14 cellular contexts compared by ENCODE assay signal in genomic region chr11:78248191-78248590, GRCh38. TPM values are rescaled to one million over a fixed set of nuclear protein-coding genes. Genes with fewer than 3 reads are reported as not detected.
DNase-seq lines count a peak whose midpoint lies in the region; ATAC-seq and TF ChIP-seq lines count a peak whose summit lies in the region.
"Had no signal": no experiment of that assay in that cellular context is flagged by ENCODE, and none has a peak within 500 bp of the region (broad histone marks: within the 10 kb centered on the region; RNA-seq: fewer than 3 reads in every experiment).

No MANE protein-coding gene starts in this region.

- dilution Hi-C loops in IMR-90 (cut with HindIII; ENCODE audit: low sequenced_read_pairs, unreplicated experiment): no loop called here

- CTCF ChIA-PET in IMR-90 (lab: Yijun Ruan, JAX): interaction anchor here (0.6 kb wide), 1 partner anchor 84 kb away, joined by 3 read pairs; no protein-coding TSS in a partner anchor

- no peak overlapping the region for H3K56ac ChIP-seq in IMR-90 (ENCODE audit: extremely low read depth, insufficient read depth, low read length)

- TF ChIP-seq CTCF in IMR-90 (conservative IDR thresholded peaks at IDR 0.05; ENCODE audit: low read depth, low read length) (no peak), esophagus muscularis mucosa (IDR thresholded peaks at IDR 0.05) (no peak), foreskin fibroblast (IDR thresholded peaks at IDR 0.05; ENCODE audit: low read depth, low read length) (no peak)

- H3K23ac ChIP-seq in IMR-90 (ENCODE audit: low read depth, low read length): no peak overlapping the region

- no peak overlapping the region for H2BK5ac ChIP-seq in IMR-90 (ENCODE audit: low read depth, low read length, poor library complexity, severe bottlenecking)

- H2AFZ ChIP-seq in IMR-90 (replicated peaks; ENCODE audit: low read length, poor library complexity): no peak overlapping the region

- H3K27ac ChIP-seq in IMR-90 (ENCODE audit: insufficient read depth, low read length) (no peak overlapping the region), esophagus muscularis mucosa (replicated peaks in 1 of 4) (no peak overlapping the region)
- H3K27ac ChIP-seq: C4-2B had no signal

- no peak overlapping the region for H4K5ac ChIP-seq in IMR-90 (ENCODE audit: low read depth, low read length)

- no peak overlapping the region for H3K14ac ChIP-seq in IMR-90 (replicated peaks; ENCODE audit: low read depth, low read length)

- no peak overlapping the region for H3K4me2 ChIP-seq in IMR-90 (ENCODE audit: low read depth, low read length)

- BruUV-seq in IMR-90 (replicated peaks; lab: Mats Ljungman, UMichigan): no TSS peak

- no peaks in the 10 kb centered on the region; the same call in 1 of the 2 replicates for H4K20me1 ChIP-seq in IMR-90 (ENCODE audit: insufficient read depth, low read length)

- H3K9ac ChIP-seq in IMR-90 (ENCODE audit: low read depth, low read length): no peak overlapping the region

- no peak overlapping the region for H2AK5ac ChIP-seq in IMR-90 (ENCODE audit: low read depth, low read length)

- intact Hi-C loops in IMR-90 (cut with micrococcal nuclease) (no loop called here), esophagus muscularis mucosa (cut with DNase I) (no loop called here)

- no CpG with 5 or more reads among the region's 3 CpGs for WGBS in IMR-90 (ENCODE audit: extremely low coverage in 2 of 2, insufficient read length in 1 of 2), 2 experiments
- 96% methylated on average over 3 of the region's 3 CpGs for WGBS in esophagus muscularis mucosa

- H3K79me1 ChIP-seq in IMR-90 (ENCODE audit: low read depth in 1 of 2, low read length in 2 of 2): peaks cover 0 to 5% of the 10 kb centered on the region in 2 experiments; a peak in 1 of 4 replicates

- no peak overlapping the region for H2BK15ac ChIP-seq in IMR-90 (ENCODE audit: low read depth, low read length)

- POLR2A ChIA-PET in IMR-90 (lab: Charles Lee; ENCODE audit: unreplicated experiment): no interaction called here

- in situ Hi-C loops in IMR-90 (cut with MboI; ENCODE audit: low sequenced_read_pairs): no loop called here

- H2BK120ac ChIP-seq in IMR-90 (ENCODE audit: low read depth, low read length): no peak overlapping the region

- H3K4me3 ChIP-seq in IMR-90 (ENCODE audit: insufficient read depth, low read depth, low read length) (no peak overlapping the region), esophagus muscularis mucosa (no peak overlapping the region), foreskin fibroblast (ENCODE audit: low read depth in 1 of 2, low read length in 2 of 2) (no peak overlapping the region)

- H3K4me1 ChIP-seq in IMR-90 (ENCODE audit: control insufficient read depth, insufficient read depth, low read length): no peaks in the 10 kb centered on the region; the same call in 1 of the 2 replicates
- H3K4me1 ChIP-seq in esophagus muscularis mucosa: peaks cover 8 to 21% (median 14%) of the 10 kb centered on the region in 4 donors
- H3K4me1 ChIP-seq: BE2C had no signal

- no peak overlapping the region for H3K18ac ChIP-seq in IMR-90 (ENCODE audit: low read depth, low read length)

- TF ChIP-seq POLR2A in IMR-90 (IDR thresholded peaks at IDR 0.05; ENCODE audit: low read depth, low read length) (no peak), esophagus muscularis mucosa (IDR thresholded peaks at IDR 0.05; ENCODE audit: low read depth) (no peak)

- TF ChIP-seq EP300 in esophagus muscularis mucosa (IDR thresholded peaks at IDR 0.05): no peak

- H2BK20ac ChIP-seq in IMR-90 (ENCODE audit: low read depth, low read length): no peak overlapping the region

- no peak for TF ChIP-seq RAD21 in IMR-90 (IDR thresholded peaks at IDR 0.05; ENCODE audit: low read length)

- H3K36me3 ChIP-seq in IMR-90 (ENCODE audit: control insufficient read depth, insufficient read depth, low read length) (peaks cover 6% of the 10 kb centered on the region; the same call in 1 of the 2 replicates), esophagus muscularis mucosa (peaks cover 4 to 34% (median 20%) of the 10 kb centered on the region in 4 donors)

- peaks cover 4% of the 10 kb centered on the region; the same call in 1 of the 2 replicates for H3K9me1 ChIP-seq in IMR-90 (ENCODE audit: insufficient read depth, low read length)

- no peak overlapping the region for H3K4ac ChIP-seq in IMR-90 (ENCODE audit: low read depth, low read length)

- H3K9me3 ChIP-seq in IMR-90 (ENCODE audit: control insufficient read depth, insufficient read depth, low read length) (0 out of 2 replicates have a peak, but pooled peaks cover 2% of the 10 kb centered on the region), esophagus muscularis mucosa (no peaks in the 10 kb centered on the region)
- H3K9me3 ChIP-seq: BE2C had no signal

- H3K27me3 ChIP-seq in IMR-90 (ENCODE audit: control insufficient read depth, insufficient read depth, low read length): no peaks in the 10 kb centered on the region
- H3K27me3 ChIP-seq in esophagus muscularis mucosa: no peaks in the 10 kb centered on the region
- H3K27me3 ChIP-seq: BE2C had no signal

- DNase-seq in EH (ENCODE audit: low read depth): peak; percentile 27
- DNase-seq in IMR-90: peak; percentile 16
- peak; percentile 64 for DNase-seq in esophagus muscularis mucosa (ENCODE audit: extremely low spot score)
- peak; percentile 15 to 69 for DNase-seq in foreskin fibroblast
- DNase-seq in NCI-H82 (lab: John Stamatoyannopoulos, UW): no peak
- DNase-seq in GM19238 (ENCODE audit: insufficient read length, low spot score): no peak
- DNase-seq in stimulated activated CD4-positive, alpha-beta T cell treated with anti-CD3 and anti-CD28 coated beads, Interleukin-1b, Interleukin-23, amount 100 ng/mL, for 48 hours: no peak
- DNase-seq: BE2C; CD4-positive, alpha-beta memory T cell; DMS79; GDM1 had no signal

- ATAC-seq in IMR-90 (ENCODE audit: low read depth) (no peak), HG03045 (IDR thresholded peaks at IDR 0.05; ENCODE audit: unreplicated experiment) (no peak)
- ATAC-seq: HCT116 had no signal

- no peak overlapping the region for H4K8ac ChIP-seq in IMR-90 (ENCODE audit: low read depth in 2 of 2, low read length in 2 of 2)

- no peak overlapping the region for H4K91ac ChIP-seq in IMR-90 (ENCODE audit: insufficient read depth, low read depth, low read length)

- no peak overlapping the region for H2AK9ac ChIP-seq in IMR-90 (replicated peaks; ENCODE audit: low read depth, low read length, poor library complexity)

TF ChIP-seq in IMR-90, 13 proteins besides CTCF, POLR2A, EP300 and RAD21:
- TF ChIP-seq CEBPB (IDR thresholded peaks at IDR 0.05; ENCODE audit: low read depth, low read length): no peak
- no peak for TF ChIP-seq RCOR1 (IDR thresholded peaks at IDR 0.05; ENCODE audit: insufficient replicate concordance, low read length)
- TF ChIP-seq, protein P1, sequence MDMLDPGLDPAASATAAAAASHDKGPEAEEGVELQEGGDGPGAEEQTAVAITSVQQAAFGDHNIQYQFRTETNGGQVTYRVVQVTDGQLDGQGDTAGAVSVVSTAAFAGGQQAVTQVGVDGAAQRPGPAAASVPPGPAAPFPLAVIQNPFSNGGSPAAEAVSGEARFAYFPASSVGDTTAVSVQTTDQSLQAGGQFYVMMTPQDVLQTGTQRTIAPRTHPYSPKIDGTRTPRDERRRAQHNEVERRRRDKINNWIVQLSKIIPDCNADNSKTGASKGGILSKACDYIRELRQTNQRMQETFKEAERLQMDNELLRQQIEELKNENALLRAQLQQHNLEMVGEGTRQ (IDR thresholded peaks at IDR 0.05; ENCODE audit: low read depth, low read length): no peak

RNA-seq across cellular contexts. Expression of gene USP35, which starts 59.5 kb away (rescaled TPM):
- 2.2 and 2.7 TPM in 2 replicates for total RNA-seq in IMR-90 (2012; rRNA removed)
- 10.4 and 11.3 TPM in 2 replicates for polyA plus RNA-seq in IMR-90 (2012; rRNA removed)
- 6.7 and 7.5 TPM in 2 replicates for polyA plus RNA-seq in IMR-90 (2012; cell fraction: cytosol; rRNA removed)
- 34.8 and 58.2 TPM in 2 replicates for polyA plus RNA-seq in IMR-90 (2012; cell fraction: nucleus; rRNA removed; ENCODE audit: low replicate concordance)
- 10 to 100 TPM in 2 of 4 donors, 1 to 10 TPM in 2; 5.8 to 15.4 (median 11.3) TPM for total RNA-seq in esophagus muscularis mucosa

RNA-seq across cellular contexts. Expression of gene KCTD21, which starts 59.8 kb away (rescaled TPM):
- total RNA-seq in IMR-90 (2012; rRNA removed) (12.2 and 12.5 TPM in 2 replicates), esophagus muscularis mucosa (10 to 100 TPM in 2 of 4 donors, 1 to 10 TPM in 2; 6.6 to 21.0 (median 12.1) TPM)
- 12.2 TPM in 2 replicates for polyA plus RNA-seq in IMR-90 (2012; rRNA removed)
- polyA plus RNA-seq in IMR-90 (2012; cell fraction: cytosol; rRNA removed): 7.1 and 14.7 TPM in 2 replicates
- 7.7 and 13.5 TPM in 2 replicates for polyA plus RNA-seq in IMR-90 (2012; cell fraction: nucleus; rRNA removed; ENCODE audit: low replicate concordance)

Comparison
In these comparisons a context has a peak if more than half of its experiments do, and no peak if none do; other contexts are left out.
1. DNase-seq: peak in EH (single experiment), IMR-90 (single experiment), esophagus muscularis mucosa (single experiment) and foreskin fibroblast (2 of 2); none in NCI-H82 (single experiment), GM19238 (single experiment) and stimulated activated CD4-positive, alpha-beta T cell treated with anti-CD3 and anti-CD28 coated beads, Interleukin-1b, Interleukin-23, amount 100 ng/mL, for 48 hours (single experiment).